Comparison of ENCODE assay signal across 14 cellular contexts in the genomic region with DNA sequence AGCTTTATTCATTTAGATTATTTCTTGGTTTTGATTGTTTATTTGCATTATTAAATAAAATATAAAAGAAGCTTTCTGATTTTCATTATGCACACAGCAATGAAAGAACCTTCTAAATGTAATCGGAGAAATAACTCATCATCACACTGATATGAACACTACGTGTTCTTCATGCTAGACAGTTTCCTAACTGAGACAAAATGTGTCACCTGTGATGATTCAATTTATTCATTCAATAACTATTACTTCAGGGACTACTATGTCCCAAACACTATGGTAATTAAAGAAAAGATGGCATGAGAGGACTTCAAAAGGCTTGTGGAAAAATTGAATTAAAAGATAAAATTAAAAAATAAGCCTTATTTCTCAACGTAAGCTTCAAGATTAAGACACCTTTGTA.
A peak's percentile ranks its signal among the peaks of the same experiment; 100 is the strongest.
DNase-seq lines count a peak whose midpoint lies in the region; ATAC-seq lines count a peak whose summit lies in the region.
"Had no signal": no experiment of that assay in that cellular context is flagged by ENCODE, and none has a peak within 500 bp of the region (broad histone marks: within the 10 kb centered on the region; RNA-seq: fewer than 3 reads in every experiment).

No MANE protein-coding gene starts in this region.

- no peak overlapping the region for H3K27ac Mint-ChIP-seq in activated CD4-positive, alpha-beta T cell treated with anti-CD3 and anti-CD28 coated beads, Interleukin-2, amount 10 ng/mL, durations not matched to agents 24 days and 14 days
- H3K27ac Mint-ChIP-seq in activated CD4-positive, alpha-beta T cell treated with anti-CD3 and anti-CD28 coated beads, Interleukin-2, amount 10 ng/mL, durations not matched to agents 7 days and 5 days = no peak overlapping the region
- peak overlapping the region; percentile 81 for H3K27ac Mint-ChIP-seq in activated naive CD4-positive, alpha-beta T cell treated with anti-CD3 and anti-CD28 coated beads, Interleukin-2, amount 50 U/mL, for 24 hours
- peak overlapping the region; percentile 71 for H3K27ac Mint-ChIP-seq in activated T-helper 17 cell treated with anti-CD3 and anti-CD28 coated beads, Interleukin-2, amount 50 U/mL, for 72 hours
- no peak overlapping the region for H3K27ac Mint-ChIP-seq in stimulated activated effector memory CD8-positive, alpha-beta T cell treated with anti-CD3 and anti-CD28 coated beads, Interleukin-12 subunit alpha, Interleukin-12 subunit beta, amount 100 ng/mL, for 72 hours
- H3K27ac Mint-ChIP-seq: B cell; CD8-positive, alpha-beta T cell; GM23338; HFFc6 had no signal

- H3K36me3 Mint-ChIP-seq in activated CD4-positive, alpha-beta T cell treated with anti-CD3 and anti-CD28 coated beads, Interleukin-2, amount 10 ng/mL, durations not matched to agents 24 days and 14 days (ENCODE audit: low read depth) = peaks cover 5% of the 10 kb centered on the region
- peaks cover 8% of the 10 kb centered on the region for H3K36me3 Mint-ChIP-seq in activated CD4-positive, alpha-beta T cell treated with anti-CD3 and anti-CD28 coated beads, Interleukin-2, amount 10 ng/mL, durations not matched to agents 7 days and 5 days (ENCODE audit: low read depth)
- peaks cover 12% of the 10 kb centered on the region for H3K36me3 Mint-ChIP-seq in activated naive CD4-positive, alpha-beta T cell treated with anti-CD3 and anti-CD28 coated beads, Interleukin-2, amount 50 U/mL, for 24 hours
- H3K36me3 Mint-ChIP-seq in activated T-helper 17 cell treated with anti-CD3 and anti-CD28 coated beads, Interleukin-2, amount 50 U/mL, for 72 hours (ENCODE audit: low read depth) = no peaks in the 10 kb centered on the region
- no peaks in the 10 kb centered on the region for H3K36me3 Mint-ChIP-seq in stimulated activated effector memory CD8-positive, alpha-beta T cell treated with anti-CD3 and anti-CD28 coated beads, Interleukin-12 subunit alpha, Interleukin-12 subunit beta, amount 100 ng/mL, for 72 hours

- ATAC-seq in activated T-helper 17 cell treated with anti-CD3 and anti-CD28 coated beads, Interleukin-2, amount 50 U/mL, for 72 hours (replicated peaks) = peak; percentile 67
- peak; percentile 56 for ATAC-seq in stimulated activated effector memory CD8-positive, alpha-beta T cell treated with anti-CD3 and anti-CD28 coated beads, Interleukin-12 subunit alpha, Interleukin-12 subunit beta, amount 100 ng/mL, for 72 hours
- ATAC-seq: CD8-positive, alpha-beta T cell; GM23338; HCT116 had no signal

- H3K9me3 Mint-ChIP-seq in activated CD4-positive, alpha-beta T cell treated with anti-CD3 and anti-CD28 coated beads, Interleukin-2, amount 10 ng/mL, durations not matched to agents 24 days and 14 days = peaks cover 12% of the 10 kb centered on the region
- H3K9me3 Mint-ChIP-seq in activated CD4-positive, alpha-beta T cell treated with anti-CD3 and anti-CD28 coated beads, Interleukin-2, amount 10 ng/mL, durations not matched to agents 7 days and 5 days = peaks cover 13% of the 10 kb centered on the region
- no peaks in the 10 kb centered on the region for H3K9me3 Mint-ChIP-seq in activated naive CD4-positive, alpha-beta T cell treated with anti-CD3 and anti-CD28 coated beads, Interleukin-2, amount 50 U/mL, for 24 hours
- H3K9me3 Mint-ChIP-seq in activated T-helper 17 cell treated with anti-CD3 and anti-CD28 coated beads, Interleukin-2, amount 50 U/mL, for 72 hours = peaks cover 7% of the 10 kb centered on the region
- H3K9me3 Mint-ChIP-seq in stimulated activated effector memory CD8-positive, alpha-beta T cell treated with anti-CD3 and anti-CD28 coated beads, Interleukin-12 subunit alpha, Interleukin-12 subunit beta, amount 100 ng/mL, for 72 hours = peaks cover 3% of the 10 kb centered on the region
- H3K9me3 Mint-ChIP-seq: GM23338, HFFc6 had no signal

- H3K4me3 Mint-ChIP-seq in activated CD4-positive, alpha-beta T cell treated with anti-CD3 and anti-CD28 coated beads, Interleukin-2, amount 10 ng/mL, durations not matched to agents 24 days and 14 days = no peak overlapping the region
- no peak overlapping the region for H3K4me3 Mint-ChIP-seq in activated CD4-positive, alpha-beta T cell treated with anti-CD3 and anti-CD28 coated beads, Interleukin-2, amount 10 ng/mL, durations not matched to agents 7 days and 5 days
- H3K4me3 Mint-ChIP-seq in activated naive CD4-positive, alpha-beta T cell treated with anti-CD3 and anti-CD28 coated beads, Interleukin-2, amount 50 U/mL, for 24 hours = peak overlapping the region; percentile 4
- H3K4me3 Mint-ChIP-seq in activated T-helper 17 cell treated with anti-CD3 and anti-CD28 coated beads, Interleukin-2, amount 50 U/mL, for 72 hours = no peak overlapping the region
- H3K4me3 Mint-ChIP-seq in stimulated activated effector memory CD8-positive, alpha-beta T cell treated with anti-CD3 and anti-CD28 coated beads, Interleukin-12 subunit alpha, Interleukin-12 subunit beta, amount 100 ng/mL, for 72 hours = no peak overlapping the region
- H3K4me3 Mint-ChIP-seq: B cell; CD8-positive, alpha-beta T cell; GM23338; HFFc6 had no signal

- CTCF ChIA-PET in activated CD4-positive, alpha-beta T cell treated with anti-CD3 and anti-CD28 coated beads, Interleukin-2, amount 10 ng/mL, durations not matched to agents 7 days and 5 days (lab: Charles Lee) = interaction anchor here (0.6 to 1.7 kb wide), 3 partner anchors 10 to 117 kb away, joined by 3 to 4 read pairs (median 3); no protein-coding TSS in a partner anchor

- H3K27me3 Mint-ChIP-seq in activated CD4-positive, alpha-beta T cell treated with anti-CD3 and anti-CD28 coated beads, Interleukin-2, amount 10 ng/mL, durations not matched to agents 24 days and 14 days = no peaks in the 10 kb centered on the region
- no peaks in the 10 kb centered on the region for H3K27me3 Mint-ChIP-seq in activated CD4-positive, alpha-beta T cell treated with anti-CD3 and anti-CD28 coated beads, Interleukin-2, amount 10 ng/mL, durations not matched to agents 7 days and 5 days
- H3K27me3 Mint-ChIP-seq in activated naive CD4-positive, alpha-beta T cell treated with anti-CD3 and anti-CD28 coated beads, Interleukin-2, amount 50 U/mL, for 24 hours = no peaks in the 10 kb centered on the region
- H3K27me3 Mint-ChIP-seq in activated T-helper 17 cell treated with anti-CD3 and anti-CD28 coated beads, Interleukin-2, amount 50 U/mL, for 72 hours = no peaks in the 10 kb centered on the region
- H3K27me3 Mint-ChIP-seq: B cell had no signal

- peaks cover 16% of the 10 kb centered on the region for H3K4me1 Mint-ChIP-seq in activated CD4-positive, alpha-beta T cell treated with anti-CD3 and anti-CD28 coated beads, Interleukin-2, amount 10 ng/mL, durations not matched to agents 24 days and 14 days
- peaks cover 11% of the 10 kb centered on the region for H3K4me1 Mint-ChIP-seq in activated CD4-positive, alpha-beta T cell treated with anti-CD3 and anti-CD28 coated beads, Interleukin-2, amount 10 ng/mL, durations not matched to agents 7 days and 5 days
- H3K4me1 Mint-ChIP-seq in activated naive CD4-positive, alpha-beta T cell treated with anti-CD3 and anti-CD28 coated beads, Interleukin-2, amount 50 U/mL, for 24 hours = peaks cover 27% of the 10 kb centered on the region
- peaks cover 16% of the 10 kb centered on the region for H3K4me1 Mint-ChIP-seq in activated T-helper 17 cell treated with anti-CD3 and anti-CD28 coated beads, Interleukin-2, amount 50 U/mL, for 72 hours
- peaks cover 24% of the 10 kb centered on the region for H3K4me1 Mint-ChIP-seq in stimulated activated effector memory CD8-positive, alpha-beta T cell treated with anti-CD3 and anti-CD28 coated beads, Interleukin-12 subunit alpha, Interleukin-12 subunit beta, amount 100 ng/mL, for 72 hours
- H3K4me1 Mint-ChIP-seq: GM23338 had no signal

- intact Hi-C loops in activated CD4-positive, alpha-beta T cell treated with anti-CD3 and anti-CD28 coated beads, Interleukin-2, amount 10 ng/mL, durations not matched to agents 24 days and 14 days (cut with micrococcal nuclease) = loop anchor here (1.0 to 5.0 kb wide), 6 partner anchors 37 to 192 kb away; a partner anchor contains a TSS

- peak; percentile 0 for DNase-seq in activated CD4-positive, alpha-beta T cell treated with anti-CD3 and anti-CD28 coated beads, Interleukin-2, amount 10 ng/mL, durations not matched to agents 24 days and 14 days
- DNase-seq in activated CD4-positive, alpha-beta T cell treated with anti-CD3 and anti-CD28 coated beads, Interleukin-2, amount 10 ng/mL, durations not matched to agents 7 days and 5 days = no peak
- DNase-seq in activated naive CD4-positive, alpha-beta T cell treated with anti-CD3 and anti-CD28 coated beads, Interleukin-2, amount 50 U/mL, for 16 hours = no peak
- DNase-seq in stimulated activated effector memory CD8-positive, alpha-beta T cell treated with anti-CD3 and anti-CD28 coated beads, Interleukin-12 subunit alpha, Interleukin-12 subunit beta, amount 100 ng/mL, for 72 hours (ENCODE audit: low spot score in 2 of 2) = no peak
- DNase-seq: Calu3; CD8-positive, alpha-beta T cell; DMS79 treated with DMSO at 0.1 percent for 48 hours; GF-D8; HFFc6 had no signal

- POLR2A ChIA-PET in activated CD4-positive, alpha-beta T cell treated with anti-CD3 and anti-CD28 coated beads, Interleukin-2, amount 10 ng/mL, durations not matched to agents 7 days and 5 days (lab: Charles Lee) = no interaction called here

Comparison
In these comparisons a context has a peak if more than half of its experiments do, and no peak if none do; other contexts are left out.
1. H3K27ac Mint-ChIP-seq: peak in activated naive CD4-positive, alpha-beta T cell treated with anti-CD3 and anti-CD28 coated beads, Interleukin-2, amount 50 U/mL, for 24 hours (single experiment) and activated T-helper 17 cell treated with anti-CD3 and anti-CD28 coated beads, Interleukin-2, amount 50 U/mL, for 72 hours (single experiment); none in activated CD4-positive, alpha-beta T cell treated with anti-CD3 and anti-CD28 coated beads, Interleukin-2, amount 10 ng/mL, durations not matched to agents 24 days and 14 days (single experiment), activated CD4-positive, alpha-beta T cell treated with anti-CD3 and anti-CD28 coated beads, Interleukin-2, amount 10 ng/mL, durations not matched to agents 7 days and 5 days (single experiment) and stimulated activated effector memory CD8-positive, alpha-beta T cell treated with anti-CD3 and anti-CD28 coated beads, Interleukin-12 subunit alpha, Interleukin-12 subunit beta, amount 100 ng/mL, for 72 hours (single experiment).